In genomic region chr17:18186271-18186982, GRCh38 we compare ENCODE assay signal across 8 cellular contexts. TPM values are rescaled to one million over a fixed set of nuclear protein-coding genes. Genes with fewer than 3 reads are reported as not detected.
A peak's percentile ranks its signal among the peaks of the same experiment; 100 is the strongest.
DNase-seq lines count a peak whose midpoint lies in the region; ATAC-seq and TF ChIP-seq lines count a peak whose summit lies in the region.

No MANE protein-coding gene starts in this region.

- H3K27ac ChIP-seq in right atrium auricular region (peak overlapping the region; percentile 92 to 94), brain microvascular endothelial cell (no peak overlapping the region), mesodermal cell (ENCODE audit: low read depth, low read length, severe bottlenecking) (no peak overlapping the region)

- H3K36me3 ChIP-seq in right atrium auricular region (peaks cover 9% of the 10 kb centered on the region), brain microvascular endothelial cell (replicated peaks) (peaks cover 2% of the 10 kb centered on the region), mesodermal cell (ENCODE audit: control insufficient read depth, insufficient read depth, low read length) (peaks cover 60% of the 10 kb centered on the region)

- DNase-seq in right atrium auricular region (ENCODE audit: low spot score) (no peak), left ventricle myocardium superior (no peak), brain microvascular endothelial cell (no peak), NCI-H2029 treated with DMSO at 0.1 percent for 48 hours (lab: John Stamatoyannopoulos, UW) (no peak), left colon (no peak)

- H3K4me1 ChIP-seq in right atrium auricular region: peaks cover 0 to 81% of the 10 kb centered on the region in 2 donors
- peaks cover 21% of the 10 kb centered on the region for H3K4me1 ChIP-seq in mesodermal cell (ENCODE audit: control insufficient read depth, insufficient read depth, low read length, poor library complexity, severe bottlenecking)

- H3K4me3 ChIP-seq in right atrium auricular region (peak overlapping the region; percentile 85 to 92), brain microvascular endothelial cell (ENCODE audit: low read depth, low read length) (peak overlapping the region; percentile 87), mesodermal cell (ENCODE audit: extremely low read depth, insufficient read depth, low read length, poor library complexity, severe bottlenecking) (peak overlapping the region; percentile 80)

- H3K27me3 ChIP-seq in right atrium auricular region (no peaks in the 10 kb centered on the region), brain microvascular endothelial cell (replicated peaks) (no peaks in the 10 kb centered on the region)

- H3K9me3 ChIP-seq in right atrium auricular region (no peaks in the 10 kb centered on the region), mesodermal cell (ENCODE audit: control insufficient read depth, low read length) (no peaks in the 10 kb centered on the region)

- ATAC-seq in left ventricle myocardium superior (no peak), HG03095 (IDR thresholded peaks at IDR 0.05; ENCODE audit: unreplicated experiment) (no peak), left colon (no peak)
- ATAC-seq in activated CD4-positive, CD25-positive, alpha-beta regulatory T cell treated with anti-CD3 and anti-CD28 coated beads, Interleukin-2, amount 50 U/mL, for 24 hours: no peak

- 87% methylated on average over 2 of the region's 7 CpGs; no CpG with 5 or more reads in 1 of the 2 experiments for WGBS in mesodermal cell (ENCODE audit: insufficient coverage in 2 of 2), 2 experiments

- TF ChIP-seq CTCF in right atrium auricular region (IDR thresholded peaks at IDR 0.05): no peak
- TF ChIP-seq CTCF in brain microvascular endothelial cell (IDR thresholded peaks at IDR 0.05; ENCODE audit: low read depth, low read length, missing control alignments): no peak

- intact Hi-C loops in left ventricle myocardium superior (cut with micrococcal nuclease): no loop called here
- intact Hi-C loops in left colon (cut with DNase I, micrococcal nuclease): loop anchor here in 1 of 2 donors (5.0 kb wide), 1 partner anchor 44 kb away; no protein-coding TSS in a partner anchor

- in situ Hi-C loops in brain microvascular endothelial cell (cut with HindIII; ENCODE audit: low pct_ligation_motif_present, low sequenced_read_pairs): no loop called here

RNA-seq across cellular contexts. Expression of gene ALKBH5, which starts 2.8 kb away (rescaled TPM):
- total RNA-seq in right atrium auricular region (100 to 1,000 TPM; 177 to 193 TPM), left ventricle myocardium superior (197 TPM), left colon (10 to 100 TPM; 83.7 to 89.8 TPM)
- 43.3 TPM for polyA plus RNA-seq in mesodermal cell (2013, experiment 1 of 2)
- polyA plus RNA-seq in mesodermal cell (2013, experiment 2 of 2): 39.0 TPM

RNA-seq across cellular contexts. Expression of gene LLGL1, which starts 39.0 kb away (rescaled TPM):
- 10 to 100 TPM; 12.6 to 16.7 TPM for total RNA-seq in right atrium auricular region
- 9.0 TPM for total RNA-seq in left ventricle myocardium superior
- 64.1 TPM for polyA plus RNA-seq in mesodermal cell (2013, experiment 1 of 2)
- polyA plus RNA-seq in mesodermal cell (2013, experiment 2 of 2): 52.4 TPM
- total RNA-seq in left colon: 1 to 10 TPM; 7.5 to 8.6 TPM

Comparison
In these comparisons a context has a peak if more than half of its experiments do, and no peak if none do; other contexts are left out.
1. H3K27ac ChIP-seq: peak in right atrium auricular region (2 of 2); none in brain microvascular endothelial cell (single experiment) and mesodermal cell (single experiment).
2. Peak in every context shown above with its lines, with median percentiles within 50 percentile points of each other: H3K4me3 ChIP-seq.